Comparison of ENCODE assay signal across 8 cellular contexts in the genomic region with DNA sequence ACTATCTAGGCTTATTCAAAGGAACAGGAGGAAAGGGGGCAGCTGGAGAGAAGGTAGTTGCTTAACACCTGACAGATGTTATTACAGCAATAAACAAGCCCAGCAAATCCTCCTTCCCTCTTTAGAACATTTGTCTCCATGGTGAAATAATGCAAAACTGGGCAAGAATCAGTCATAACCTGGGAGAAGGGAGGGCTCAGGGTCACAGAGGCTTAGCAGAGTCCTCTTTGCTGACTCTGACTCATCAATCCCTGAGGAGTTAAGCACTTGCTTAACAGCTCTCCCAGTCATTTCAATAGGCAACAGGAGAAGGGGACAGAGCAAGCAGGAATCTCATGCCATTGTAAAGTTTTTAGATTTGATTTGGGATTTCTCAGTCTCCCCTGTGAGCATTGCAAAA.
DNase-seq lines count a peak whose midpoint lies in the region; ATAC-seq and TF ChIP-seq lines count a peak whose summit lies in the region.

No MANE protein-coding gene starts in this region.

- peaks cover 5% of the 10 kb centered on the region for H3K4me1 Mint-ChIP-seq in neural progenitor cell
- no peaks in the 10 kb centered on the region for H3K4me1 Mint-ChIP-seq in endothelial cell (ENCODE audit: unreplicated experiment)

- no peaks in the 10 kb centered on the region for H3K79me2 ChIP-seq in neural progenitor cell (ENCODE audit: low read depth)

- H3K9me3 ChIP-seq in esophagus (ENCODE audit: control insufficient read depth in 2 of 2, insufficient read depth in 1 of 2, low read depth in 1 of 2, low read length in 1 of 2) (no peaks in the 10 kb centered on the region), neural progenitor cell (ENCODE audit: low read depth) (no peaks in the 10 kb centered on the region)

- TF ChIP-seq CTCF in neural progenitor cell (IDR thresholded peaks at IDR 0.05) = no peak
- no peak for TF ChIP-seq CTCF in endothelial cell (IDR thresholded peaks at IDR 0.05; ENCODE audit: unreplicated experiment)

- H3K27me3 ChIP-seq in esophagus (ENCODE audit: control insufficient read depth in 1 of 2, insufficient read depth in 2 of 2, low read length in 2 of 2) = no peaks in the 10 kb centered on the region
- no peaks in the 10 kb centered on the region for H3K27me3 ChIP-seq in neural progenitor cell

- ATAC-seq in HG03025 (IDR thresholded peaks at IDR 0.05; ENCODE audit: low FRiP score, unreplicated experiment) (no peak), HG03521 (IDR thresholded peaks at IDR 0.05; ENCODE audit: unreplicated experiment) (no peak), HG02852 (IDR thresholded peaks at IDR 0.05; ENCODE audit: unreplicated experiment) (no peak)

- no peaks in the 10 kb centered on the region for H3F3A ChIP-seq in neural progenitor cell (ENCODE audit: low read depth)

- H3K9me3 Mint-ChIP-seq in neural progenitor cell = no peaks in the 10 kb centered on the region
- no peaks in the 10 kb centered on the region for H3K9me3 Mint-ChIP-seq in endothelial cell (ENCODE audit: unreplicated experiment)

- peak; percentile 63 for DNase-seq in DMS153 (lab: John Stamatoyannopoulos, UW)
- peak; percentile 81 to 94 for DNase-seq in NCI-H524 (lab: John Stamatoyannopoulos, UW)
- DNase-seq in neural progenitor cell (ENCODE audit: low spot score) = peak; percentile 39
- DNase-seq in endothelial cell (ENCODE audit: low spot score) = no peak

- H3K36me3 ChIP-seq in esophagus (ENCODE audit: control insufficient read depth in 2 of 2, insufficient read depth in 2 of 2, low read length in 1 of 2) = no peaks in the 10 kb centered on the region
- H3K36me3 ChIP-seq in neural progenitor cell = no peaks in the 10 kb centered on the region

- H4K20me1 ChIP-seq in neural progenitor cell (ENCODE audit: low read depth) = no peaks in the 10 kb centered on the region

- no peak overlapping the region for H3K4me3 ChIP-seq in esophagus (ENCODE audit: low read depth in 1 of 2, low read length in 2 of 2)
- H3K4me3 ChIP-seq in neural progenitor cell = no peak overlapping the region

- H3K4me3 Mint-ChIP-seq in neural progenitor cell (no peak overlapping the region), endothelial cell (ENCODE audit: unreplicated experiment) (no peak overlapping the region)

- H3K27me3 Mint-ChIP-seq in neural progenitor cell (ENCODE audit: insufficient read depth, low read depth) = no peaks in the 10 kb centered on the region
- H3K27me3 Mint-ChIP-seq in endothelial cell (ENCODE audit: unreplicated experiment) = no peaks in the 10 kb centered on the region

- H3K27ac Mint-ChIP-seq in neural progenitor cell (no peak overlapping the region), endothelial cell (ENCODE audit: unreplicated experiment) (no peak overlapping the region)

- H3K27ac ChIP-seq in esophagus (ENCODE audit: low read depth in 2 of 2, low read length in 1 of 2) (peak overlapping the region; percentile 14 to 59), neural progenitor cell (no peak overlapping the region)

- H3K4me1 ChIP-seq in esophagus (ENCODE audit: control insufficient read depth in 2 of 2, insufficient read depth in 2 of 2, low read length in 1 of 2) = peaks cover 0 to 5% of the 10 kb centered on the region in 2 donors
- peaks cover 3% of the 10 kb centered on the region for H3K4me1 ChIP-seq in neural progenitor cell

- no peak overlapping the region for H2AFZ ChIP-seq in neural progenitor cell (replicated peaks)

- H3K9ac ChIP-seq in neural progenitor cell = no peak overlapping the region

- H3K4me2 ChIP-seq in neural progenitor cell = no peak overlapping the region

- H3K36me3 Mint-ChIP-seq in neural progenitor cell = no peaks in the 10 kb centered on the region
- no peaks in the 10 kb centered on the region for H3K36me3 Mint-ChIP-seq in endothelial cell (ENCODE audit: low read depth, unreplicated experiment)
